Comparison of ENCODE assay signal across 8 cellular contexts in genomic region chr2:4763009-4763408, GRCh38.
DNase-seq lines count a peak whose midpoint lies in the region; ATAC-seq, FAIRE-seq and TF ChIP-seq lines count a peak whose summit lies in the region.

No MANE protein-coding gene starts in this region.

- 5 to 8% (median 7%) methylated on average over 4 of the region's 4 CpGs for WGBS in heart left ventricle, 4 donors

- no peak overlapping the region for H3K9ac ChIP-seq in endothelial cell of umbilical vein (replicated peaks; ENCODE audit: extremely low read depth, insufficient read depth, low read length)

- H3K4me1 ChIP-seq in heart left ventricle (no peaks in the 10 kb centered on the region), endothelial cell of umbilical vein (ENCODE audit: control insufficient read depth, extremely low read depth, insufficient read depth, low read length) (no peaks in the 10 kb centered on the region), upper lobe of right lung (no peaks in the 10 kb centered on the region)

- peak in 8 of 12 donors; percentile 10 to 49 (median 20) for TF ChIP-seq CTCF in heart left ventricle (IDR thresholded peaks at IDR 0.05)
- peak; percentile 56 for TF ChIP-seq CTCF in endothelial cell of umbilical vein (IDR thresholded peaks at IDR 0.05; ENCODE audit: extremely low read depth in 1 of 2, insufficient read depth in 1 of 2, low read depth in 1 of 2, low read length in 2 of 2)
- TF ChIP-seq CTCF in upper lobe of right lung (IDR thresholded peaks at IDR 0.05) = peak; percentile 17

- no peak for FAIRE-seq in endothelial cell of umbilical vein (lab: Jason Lieb, UNC)

- ATAC-seq in heart left ventricle (no peak), Right ventricle myocardium superior (ENCODE audit: poor library complexity) (no peak), upper lobe of right lung (no peak)

- no peaks in the 10 kb centered on the region for H3K9me3 ChIP-seq in heart left ventricle
- no peaks in the 10 kb centered on the region for H3K9me3 ChIP-seq in endothelial cell of umbilical vein (replicated peaks; ENCODE audit: control insufficient read depth, insufficient read depth, low read length)
- H3K9me3 ChIP-seq in upper lobe of right lung = no peaks in the 10 kb centered on the region

- H4K20me1 ChIP-seq in endothelial cell of umbilical vein (replicated peaks; ENCODE audit: control insufficient read depth, extremely low read depth, insufficient read depth, low read length) = no peaks in the 10 kb centered on the region

- H3K36me3 ChIP-seq in heart left ventricle (no peaks in the 10 kb centered on the region), endothelial cell of umbilical vein (ENCODE audit: control insufficient read depth in 2 of 2, extremely low read depth in 1 of 2, insufficient read depth in 2 of 2, low read length in 2 of 2) (no peaks in the 10 kb centered on the region), upper lobe of right lung (no peaks in the 10 kb centered on the region)

- POLR2A ChIA-PET in endothelial cell of umbilical vein (lab: Charles Lee) = no interaction called here

- no peak overlapping the region for H3K4me2 ChIP-seq in endothelial cell of umbilical vein (ENCODE audit: insufficient read depth, low read length)

- intact Hi-C loops in heart left ventricle (cut with DNase I) = no loop called here
- intact Hi-C loops in Right ventricle myocardium superior (cut with DNase I) = no loop called here
- intact Hi-C loops in endothelial cell of umbilical vein (cut with micrococcal nuclease) = loop anchor here (1.0 to 10.0 kb wide), 4 partner anchors 409 to 1036 kb away; no protein-coding TSS in a partner anchor
- intact Hi-C loops in upper lobe of right lung (cut with DNase I) = no loop called here

- BruUV-seq in endothelial cell of umbilical vein (replicated peaks; lab: Mats Ljungman, UMichigan) = no TSS peak

- H3K27me3 ChIP-seq in heart left ventricle (no peaks in the 10 kb centered on the region), endothelial cell of umbilical vein (ENCODE audit: control insufficient read depth in 2 of 2, insufficient read depth in 2 of 2, low read length in 2 of 2) (no peaks in the 10 kb centered on the region), upper lobe of right lung (no peaks in the 10 kb centered on the region)

- H3K27ac ChIP-seq in heart left ventricle (no peak overlapping the region), endothelial cell of umbilical vein (ENCODE audit: insufficient read depth, low read depth, low read length) (no peak overlapping the region), upper lobe of right lung (no peak overlapping the region)

- H3K79me2 ChIP-seq in endothelial cell of umbilical vein (ENCODE audit: control insufficient read depth, insufficient read depth, low read length) = no peaks in the 10 kb centered on the region

- H3K4me3 ChIP-seq in heart left ventricle = no peak overlapping the region
- no peak overlapping the region for H3K4me3 ChIP-seq in endothelial cell of umbilical vein (replicated peaks in 1 of 3; ENCODE audit: insufficient read depth in 1 of 3, low read depth in 1 of 3, low read length in 3 of 3)
- no peak overlapping the region for H3K4me3 ChIP-seq in upper lobe of right lung

- dilution Hi-C loops in endothelial cell of umbilical vein (cut with MboI; ENCODE audit: extremely low pct_ligation_motif_present, low sequenced_read_pairs) = no loop called here

- TF ChIP-seq POLR2A in heart left ventricle (IDR thresholded peaks at IDR 0.05) (no peak), endothelial cell of umbilical vein (IDR thresholded peaks at IDR 0.05; ENCODE audit: low read depth, low read length) (no peak)

- H3K9me1 ChIP-seq in endothelial cell of umbilical vein (replicated peaks; ENCODE audit: control insufficient read depth, extremely low read depth, insufficient read depth, low read length) = no peaks in the 10 kb centered on the region

- DNase-seq in heart left ventricle = no peak
- DNase-seq in Right ventricle myocardium superior = no peak
- DNase-seq in NCI-H748 treated with DMSO at 0.1 percent for 48 hours (lab: John Stamatoyannopoulos, UW) = peak; percentile 64
- peak; percentile 58 for DNase-seq in endothelial cell of umbilical vein (ENCODE audit: low read depth, low spot score)
- DNase-seq in upper lobe of right lung = no peak
- no peak for DNase-seq in GM03348 (ENCODE audit: low spot score)
- no peak for DNase-seq in DMS79 treated with DMSO at 0.1 percent for 48 hours (lab: John Stamatoyannopoulos, UW)
- DNase-seq in activated effector memory CD4-positive, alpha-beta T cell treated with Interleukin-2 at 50 U/mL for 16 hours = no peak

- H2AFZ ChIP-seq in endothelial cell of umbilical vein (ENCODE audit: low read depth, low read length) = no peak overlapping the region

- CTCF ChIA-PET in endothelial cell of umbilical vein (lab: Charles Lee) = interaction anchor here (0.6 to 4.2 kb wide), 11 partner anchors 31 to 1035 kb away, joined by 3 to 63 read pairs (median 4); no protein-coding TSS in a partner anchor

TF ChIP-seq in endothelial cell of umbilical vein, 7 proteins besides CTCF, POLR2A, EP300 and RAD21:
- TF ChIP-seq POLR2AphosphoS5 (IDR thresholded peaks at IDR 0.05; ENCODE audit: insufficient read depth, low read depth, low read length) (no peak), JUN (IDR thresholded peaks at IDR 0.05; ENCODE audit: borderline replicate concordance, insufficient read depth, insufficient read length, low read depth) (no peak), FOS (IDR thresholded peaks at IDR 0.05; ENCODE audit: borderline replicate concordance, insufficient read depth, low read length) (no peak), EZH2 (IDR thresholded peaks at IDR 0.05; ENCODE audit: borderline replicate concordance, low read depth, low read length, severe bottlenecking) (no peak), MAX (IDR thresholded peaks at IDR 0.05; ENCODE audit: insufficient read depth, insufficient read length) (no peak), GATA2 (IDR thresholded peaks at IDR 0.05; ENCODE audit: insufficient read depth, insufficient read length, low read depth, low read length) (no peak), MYC (IDR thresholded peaks at IDR 0.05; ENCODE audit: low read depth, low read length) (no peak)

Comparison
In these comparisons a context has a peak if more than half of its experiments do, and no peak if none do; other contexts are left out.
1. DNase-seq: peak in NCI-H748 treated with DMSO at 0.1 percent for 48 hours (single experiment) and endothelial cell of umbilical vein (single experiment); none in heart left ventricle (0 of 5), Right ventricle myocardium superior (single experiment), upper lobe of right lung (single experiment), GM03348 (single experiment), DMS79 treated with DMSO at 0.1 percent for 48 hours (single experiment) and activated effector memory CD4-positive, alpha-beta T cell treated with Interleukin-2 at 50 U/mL for 16 hours (single experiment).
2. Peak in every context shown above with its lines, with median percentiles within 50 percentile points of each other: CTCF ChIP-seq.